ENCODE assay signal across 16 cellular contexts in genomic region chr14:101980251-101980650, GRCh38. TPM values are rescaled to one million over a fixed set of nuclear protein-coding genes. Genes with fewer than 3 reads are reported as not detected.
DNase-seq lines count a peak whose midpoint lies in the region; ATAC-seq, FAIRE-seq and TF ChIP-seq lines count a peak whose summit lies in the region.
"Had no signal": no experiment of that assay in that cellular context is flagged by ENCODE, and none has a peak within 500 bp of the region (broad histone marks: within the 10 kb centered on the region; RNA-seq: fewer than 3 reads in every experiment).

No MANE protein-coding gene starts in this region.

- intact Hi-C loops in dendritic cell treated with granulocyte-macrophage colony-stimulating factor and Interleukin-4, amounts not matched to agents 40 ng/mL and 50 ng/mL, for 4 days (cut with micrococcal nuclease) = no loop called here
- intact Hi-C loops in psoas muscle (cut with DNase I) = no loop called here
- intact Hi-C loops in activated T-helper 2 cell treated with anti-CD3 and anti-CD28 coated beads, Interferon-gamma antibody, Interleukin-2, Interleukin-4, amounts not matched to agents 10 μg/mL and 5 μg/mL and 100 μg/mL, durations not matched to agents 14 hours and 24 hours and 36 hours (cut with micrococcal nuclease) = no loop called here

- TF ChIP-seq RAD21 in A549 (conservative IDR thresholded peaks at IDR 0.05 in 1 of 2, IDR thresholded peaks at IDR 0.05 in 1 of 2) = no peak

- H3K4me1 ChIP-seq in A549 (peaks cover 54% of the 10 kb centered on the region), OCI-LY1 (ENCODE audit: insufficient read depth, low read length, severe bottlenecking) (peaks cover 7% of the 10 kb centered on the region), psoas muscle (peaks cover 21% of the 10 kb centered on the region)

- peak overlapping the region; percentile 50 to 70 for H3K27ac ChIP-seq in A549
- H3K27ac ChIP-seq in OCI-LY1 (ENCODE audit: low read depth, low read length, poor library complexity, severe bottlenecking) = peak overlapping the region; percentile 73
- H3K27ac ChIP-seq in psoas muscle = peak overlapping the region; percentile 83

- H3K27me3 Mint-ChIP-seq in dendritic cell treated with granulocyte-macrophage colony-stimulating factor and Interleukin-4, amounts not matched to agents 40 ng/mL and 50 ng/mL, for 4 days = no peaks in the 10 kb centered on the region
- H3K27me3 Mint-ChIP-seq in activated T-helper 2 cell treated with anti-CD3 and anti-CD28 coated beads, Interferon-gamma antibody, Interleukin-2, Interleukin-4, amounts not matched to agents 10 μg/mL and 5 μg/mL and 100 μg/mL, durations not matched to agents 14 hours and 24 hours and 36 hours (ENCODE audit: low read depth) = no peaks in the 10 kb centered on the region
- H3K27me3 Mint-ChIP-seq: IgD-negative memory B cell had no signal

- POLR2A ChIA-PET in A549 (lab: Yijun Ruan, JAX) = interaction anchor here (1.5 kb wide), 1 partner anchor 15 kb away, joined by 3 read pairs; no protein-coding TSS in a partner anchor

- H4K20me1 ChIP-seq in OCI-LY1 (ENCODE audit: insufficient read depth, low read length) = no peaks in the 10 kb centered on the region

- no peak overlapping the region for H3K4me3 Mint-ChIP-seq in dendritic cell treated with granulocyte-macrophage colony-stimulating factor and Interleukin-4, amounts not matched to agents 40 ng/mL and 50 ng/mL, for 4 days
- no peak overlapping the region for H3K4me3 Mint-ChIP-seq in activated T-helper 2 cell treated with anti-CD3 and anti-CD28 coated beads, Interferon-gamma antibody, Interleukin-2, Interleukin-4, amounts not matched to agents 10 μg/mL and 5 μg/mL and 100 μg/mL, durations not matched to agents 14 hours and 24 hours and 36 hours (ENCODE audit: low read depth)
- H3K4me3 Mint-ChIP-seq: activated CD8-positive, alpha-beta T cell treated with anti-CD3 and anti-CD28 coated beads, Interleukin-2, amount 10 ng/mL, durations not matched to agents 7 days and 5 days; IgD-negative memory B cell; T-helper 2 cell treated with Interferon-gamma antibody and Interleukin-4, amounts not matched to agents 5 μg/mL and 100 μg/mL, for 36 hours had no signal

- H3K9me3 Mint-ChIP-seq in dendritic cell treated with granulocyte-macrophage colony-stimulating factor and Interleukin-4, amounts not matched to agents 40 ng/mL and 50 ng/mL, for 4 days = no peaks in the 10 kb centered on the region
- no peaks in the 10 kb centered on the region for H3K9me3 Mint-ChIP-seq in activated T-helper 2 cell treated with anti-CD3 and anti-CD28 coated beads, Interferon-gamma antibody, Interleukin-2, Interleukin-4, amounts not matched to agents 10 μg/mL and 5 μg/mL and 100 μg/mL, durations not matched to agents 14 hours and 24 hours and 36 hours
- H3K9me3 Mint-ChIP-seq: IgD-negative memory B cell; T-helper 2 cell treated with Interferon-gamma antibody and Interleukin-4, amounts not matched to agents 5 μg/mL and 100 μg/mL, for 36 hours had no signal

- no peaks in the 10 kb centered on the region for H3F3A ChIP-seq in OCI-LY1 (ENCODE audit: insufficient read depth, low read length)

- no peak for TF ChIP-seq POLR2A in A549 (IDR thresholded peaks at IDR 0.05; ENCODE audit: low read length)

- no peak overlapping the region for H3K9ac ChIP-seq in OCI-LY1 (ENCODE audit: low read length)

- no peak for DNase-seq in A549 (ENCODE audit: low read depth in 1 of 2, low spot score in 1 of 2)
- no peak for DNase-seq in psoas muscle
- no peak for DNase-seq in activated CD8-positive, alpha-beta memory T cell treated with anti-CD3 and anti-CD28 coated beads, Interleukin-2, amount 50 U/mL, for 48 hours
- DNase-seq in GDM1 (lab: John Stamatoyannopoulos, UW) = no peak
- DNase-seq in retina = no peak
- DNase-seq in activated T-helper 2 cell treated with anti-CD3 and anti-CD28 coated beads, Interferon-gamma antibody, Interleukin-2, Interleukin-4, amounts not matched to agents 10 μg/mL and 5 μg/mL and 100 μg/mL, durations not matched to agents 14 hours and 24 hours and 36 hours (ENCODE audit: low spot score) = no peak
- DNase-seq: activated CD8-positive, alpha-beta T cell treated with anti-CD3 and anti-CD28 coated beads, Interleukin-2, amount 10 ng/mL, durations not matched to agents 7 days and 5 days; activated naive CD4-positive, alpha-beta T cell treated with anti-CD3 and anti-CD28 coated beads, Interleukin-2, amount 50 U/mL, for 16 hours; cortex of kidney; DND-41; NCI-H1436 treated with DMSO at 0.1 percent for 48 hours; NCI-H524 had no signal

- no peaks in the 10 kb centered on the region for H3K27me3 ChIP-seq in OCI-LY1 (ENCODE audit: insufficient read depth, low read length)
- no peaks in the 10 kb centered on the region for H3K27me3 ChIP-seq in psoas muscle (ENCODE audit: insufficient read depth in 3 of 3, low read length in 2 of 3)

- no peaks in the 10 kb centered on the region for H3K79me2 ChIP-seq in OCI-LY1 (ENCODE audit: insufficient read depth, low read length)

- peaks cover 16% of the 10 kb centered on the region for H3K4me1 Mint-ChIP-seq in dendritic cell treated with granulocyte-macrophage colony-stimulating factor and Interleukin-4, amounts not matched to agents 40 ng/mL and 50 ng/mL, for 4 days (ENCODE audit: low read depth)
- peaks cover 1% of the 10 kb centered on the region for H3K4me1 Mint-ChIP-seq in activated T-helper 2 cell treated with anti-CD3 and anti-CD28 coated beads, Interferon-gamma antibody, Interleukin-2, Interleukin-4, amounts not matched to agents 10 μg/mL and 5 μg/mL and 100 μg/mL, durations not matched to agents 14 hours and 24 hours and 36 hours (ENCODE audit: low read depth)

- TF ChIP-seq CTCF in A549 (IDR thresholded peaks at IDR 0.05) = no peak
- TF ChIP-seq CTCF in OCI-LY1 (IDR thresholded peaks at IDR 0.05; ENCODE audit: low read length) = no peak
- TF ChIP-seq CTCF in psoas muscle (IDR thresholded peaks at IDR 0.05) = no peak

- H3K4me2 ChIP-seq in A549 (peak overlapping the region; percentile 62), OCI-LY1 (ENCODE audit: low read length) (no peak overlapping the region)

- H3K36me3 Mint-ChIP-seq in dendritic cell treated with granulocyte-macrophage colony-stimulating factor and Interleukin-4, amounts not matched to agents 40 ng/mL and 50 ng/mL, for 4 days (ENCODE audit: low read depth) = peaks cover 87% of the 10 kb centered on the region
- peaks cover 57% of the 10 kb centered on the region for H3K36me3 Mint-ChIP-seq in activated T-helper 2 cell treated with anti-CD3 and anti-CD28 coated beads, Interferon-gamma antibody, Interleukin-2, Interleukin-4, amounts not matched to agents 10 μg/mL and 5 μg/mL and 100 μg/mL, durations not matched to agents 14 hours and 24 hours and 36 hours (ENCODE audit: low read depth)

- ATAC-seq in A549 (no peak), psoas muscle (peak in 1 of 4 donors; percentile 23)
- ATAC-seq: activated CD8-positive, alpha-beta T cell treated with anti-CD3 and anti-CD28 coated beads, Interleukin-2, amount 10 ng/mL, durations not matched to agents 7 days and 5 days had no signal

- peak overlapping the region; percentile 17; the same call in 1 of the 3 replicates for H3K4me3 ChIP-seq in A549
- H3K4me3 ChIP-seq in OCI-LY1 (ENCODE audit: low read depth, low read length, poor library complexity, severe bottlenecking) = no peak overlapping the region
- H3K4me3 ChIP-seq in psoas muscle = no peak overlapping the region

- H3K9me3 ChIP-seq in A549 (no peaks in the 10 kb centered on the region), OCI-LY1 (ENCODE audit: low read length) (no peaks in the 10 kb centered on the region), psoas muscle (no peaks in the 10 kb centered on the region)

- no peak for FAIRE-seq in A549 (lab: Jason Lieb, UNC)

- 70% methylated on average over 10 of the region's 10 CpGs for WGBS in A549 (ENCODE audit: missing lambda C conversion rate)
- WGBS in psoas muscle, 3 donors = 75 to 82% (median 79%) methylated on average over 10 of the region's 10 CpGs

- H3K27ac Mint-ChIP-seq in dendritic cell treated with granulocyte-macrophage colony-stimulating factor and Interleukin-4, amounts not matched to agents 40 ng/mL and 50 ng/mL, for 4 days = peak overlapping the region; percentile 60
- H3K27ac Mint-ChIP-seq in activated T-helper 2 cell treated with anti-CD3 and anti-CD28 coated beads, Interferon-gamma antibody, Interleukin-2, Interleukin-4, amounts not matched to agents 10 μg/mL and 5 μg/mL and 100 μg/mL, durations not matched to agents 14 hours and 24 hours and 36 hours = no peak overlapping the region
- H3K27ac Mint-ChIP-seq: activated CD8-positive, alpha-beta T cell treated with anti-CD3 and anti-CD28 coated beads, Interleukin-2, amount 10 ng/mL, durations not matched to agents 7 days and 5 days; T-helper 2 cell treated with Interferon-gamma antibody and Interleukin-4, amounts not matched to agents 5 μg/mL and 100 μg/mL, for 36 hours had no signal

- no peak for TF ChIP-seq EP300 in A549 (IDR thresholded peaks at IDR 0.05)

- H2AFZ ChIP-seq in OCI-LY1 (ENCODE audit: low read length) = no peak overlapping the region

- peaks cover 63% of the 10 kb centered on the region for H3K36me3 ChIP-seq in OCI-LY1 (ENCODE audit: insufficient read depth, low read length)
- H3K36me3 ChIP-seq in psoas muscle (ENCODE audit: insufficient read depth in 1 of 2, low read depth in 1 of 2) = peaks cover 9 to 96% of the 10 kb centered on the region in 2 donors

- no peaks in the 10 kb centered on the region for H3K9me2 ChIP-seq in OCI-LY1 (ENCODE audit: low read depth, low read length)

- CTCF ChIA-PET in A549 (lab: Yijun Ruan, JAX) = interaction anchor here (0.6 to 1.7 kb wide), 3 partner anchors 9 to 209 kb away, joined by 3 to 12 read pairs (median 8); no protein-coding TSS in a partner anchor

TF ChIP-seq in A549, 52 proteins besides CTCF, POLR2A, EP300 and RAD21:
- TF ChIP-seq MAX (IDR thresholded peaks at IDR 0.05) (no peak), MAZ (IDR thresholded peaks at IDR 0.05; ENCODE audit: borderline replicate concordance, low read depth, low read length) (no peak), CBX8 (IDR thresholded peaks at IDR 0.05) (no peak), ESRRA (IDR thresholded peaks at IDR 0.05; ENCODE audit: borderline replicate concordance, low read length) (no peak), EHF (CRISPR knock-in tag; IDR thresholded peaks at IDR 0.05) (no peak)

RNA-seq across cellular contexts. Expression of gene DYNC1H1, which starts 15.9 kb away (rescaled TPM):
- polyA plus RNA-seq in A549 (2011; rRNA removed) = 187 and 379 TPM in 2 replicates
- polyA plus RNA-seq in A549 (2012; cell fraction: cytosol; rRNA removed) = 156 and 163 TPM in 2 replicates
- 1,193 and 1,318 TPM in 2 replicates for polyA plus RNA-seq in A549 (2012; cell fraction: nucleus; rRNA removed)
- polyA plus RNA-seq in A549 (2017; fragmentation: RNase III; extraction: RNeasy Plus Mini Kit Qiagen cat#74134 plus additional on column Dnase treatment) = 154 to 197 TPM (median 177 TPM) in 3 replicates
- polyA minus RNA-seq in A549 (2011; rRNA and poly(A)+ RNA removed) = 837 and 1,039 TPM in 2 replicates
- 100 to 1,000 TPM; 332 to 634 (median 549) TPM for total RNA-seq in psoas muscle
- 100 to 1,000 TPM; 117 to 306 (median 228) TPM for polyA plus RNA-seq in psoas muscle
- total RNA-seq in activated T-helper 2 cell treated with anti-CD3 and anti-CD28 coated beads, Interferon-gamma antibody, Interleukin-2, Interleukin-4, amounts not matched to agents 10 μg/mL and 5 μg/mL and 100 μg/mL, durations not matched to agents 14 hours and 24 hours and 36 hours = 286 and 287 TPM in 2 replicates
